9 cellular contexts compared by ENCODE assay signal in genomic region chr2:128623776-128624424, GRCh38.
DNase-seq lines count a peak whose midpoint lies in the region; ATAC-seq, FAIRE-seq and TF ChIP-seq lines count a peak whose summit lies in the region.
"Had no signal": no experiment of that assay in that cellular context is flagged by ENCODE, and none has a peak within 500 bp of the region (broad histone marks: within the 10 kb centered on the region; RNA-seq: fewer than 3 reads in every experiment).

No MANE protein-coding gene starts in this region.

- in situ Hi-C loops in GM23248 (cut with MboI), result no loop called here
- in situ Hi-C loops in GM12878 (cut with MboI), result no loop called here

- H3K9me3 ChIP-seq in GM23248 (ENCODE audit: low read depth) (no peaks in the 10 kb centered on the region), GM12878 (replicated peaks; ENCODE audit: control insufficient read depth, insufficient read depth, low read length) (no peaks in the 10 kb centered on the region)

- no peak for TF ChIP-seq RAD21 in GM12878 (IDR thresholded peaks at IDR 0.05; ENCODE audit: insufficient read depth, low read depth, low read length)

- H3K4me3 ChIP-seq in GM23248 (no peak overlapping the region), KMS-11 (IDR thresholded peaks at IDR 0.05; ENCODE audit: insufficient read depth, low read depth, low read length) (no peak overlapping the region), GM12878 (no peak overlapping the region), coronary artery (no peak overlapping the region)

- intact Hi-C loops in GM12878 (cut with micrococcal nuclease; ENCODE audit: unreplicated experiment), result no loop called here

- ATAC-seq in GM18519 (IDR thresholded peaks at IDR 0.05; ENCODE audit: low FRiP score, unreplicated experiment), result peak; percentile 44
- ATAC-seq in GM12878, result peak; percentile 86

- BruUV-seq in GM12878 (replicated peaks; lab: Mats Ljungman, UMichigan), result no TSS peak

- peak; percentile 86 for FAIRE-seq in GM12878 (lab: Jason Lieb, UNC)

- 56 to 58% methylated on average over 7 to 8 of the region's 8 CpGs for WGBS in GM23248 (ENCODE audit: low coverage in 1 of 2, low lambda C conversion rate in 2 of 2, missing lambda C conversion rate in 2 of 2), 2 experiments
- 26% methylated on average over 8 of the region's 8 CpGs for WGBS in GM12878 (ENCODE audit: insufficient coverage, insufficient replicate concordance, low lambda C conversion rate, missing lambda C conversion rate)

- DNase-seq in GM23248 (peak; percentile 88), GM12878 (ENCODE audit: low read depth, low spot score) (peak; percentile 34), coronary artery (ENCODE audit: low spot score) (no peak), SHP77 (lab: John Stamatoyannopoulos, UW) (no peak), NCI-H2227 (lab: John Stamatoyannopoulos, UW; ENCODE audit: unreplicated experiment) (no peak)
- peak; percentile 30 for DNase-seq in stimulated activated CD8-positive, alpha-beta memory T cell treated with anti-CD3 and anti-CD28 coated beads, Interleukin-4, amount 100 ng/mL, for 48 hours

- H3K27ac ChIP-seq in GM23248 (peak overlapping the region; percentile 55), KMS-11 (peak overlapping the region; percentile 44; the same call in 1 of the 2 replicates), GM12878 (ENCODE audit: control insufficient read depth, insufficient read depth) (no peak overlapping the region), coronary artery (no peak overlapping the region)
- H3K27ac ChIP-seq: VCaP had no signal

- H3K9ac ChIP-seq in GM23248 (peak overlapping the region; percentile 26), KMS-11 (peak overlapping the region; percentile 26; the same call in 1 of the 2 replicates), GM12878 (ENCODE audit: control insufficient read depth, insufficient read depth, low read length) (no peak overlapping the region)

- no peak for TF ChIP-seq EP300 in GM12878 (IDR thresholded peaks at IDR 0.05; ENCODE audit: borderline replicate concordance in 1 of 2, control insufficient read depth in 1 of 2, low read depth in 2 of 2, low read length in 2 of 2)

- SMC1A ChIA-PET in GM12878 (lab: Charles Lee; ENCODE audit: uncharacterized antibody, unreplicated experiment), result no interaction called here

- H3K4me1 ChIP-seq in GM23248 (ENCODE audit: insufficient read depth) (peaks cover 22% of the 10 kb centered on the region), KMS-11 (ENCODE audit: low read depth, poor library complexity, severe bottlenecking) (peaks cover 20% of the 10 kb centered on the region), GM12878 (ENCODE audit: control insufficient read depth, insufficient read depth, low read length) (peaks cover 14% of the 10 kb centered on the region)

- H3K9me2 ChIP-seq in GM23248 (ENCODE audit: insufficient read depth), result no peaks in the 10 kb centered on the region

- H3K27me3 ChIP-seq in GM23248 (replicated peaks; ENCODE audit: insufficient read depth) (no peaks in the 10 kb centered on the region), KMS-11 (ENCODE audit: insufficient read depth, low read depth) (no peaks in the 10 kb centered on the region), GM12878 (replicated peaks in 1 of 2; ENCODE audit: control insufficient read depth in 2 of 2, insufficient read depth in 2 of 2, low read length in 1 of 2) (no peaks in the 10 kb centered on the region; a peak in 1 of 4 replicates)

- CTCF ChIA-PET in GM12878 (lab: Yijun Ruan, JAX), result no interaction called here

- POLR2A ChIA-PET in GM12878 (lab: Charles Lee), result no interaction called here

- H3K36me3 ChIP-seq in GM23248 (ENCODE audit: low read depth) (no peaks in the 10 kb centered on the region), KMS-11 (ENCODE audit: insufficient read depth) (no peaks in the 10 kb centered on the region), GM12878 (ENCODE audit: control insufficient read depth in 2 of 2, insufficient read depth in 2 of 2, low read length in 1 of 2) (no peaks in the 10 kb centered on the region)

- H2AFZ ChIP-seq in GM23248, result peak overlapping the region; percentile 56
- peak overlapping the region; percentile 29; the same call in 1 of the 2 replicates for H2AFZ ChIP-seq in KMS-11 (ENCODE audit: low read depth)
- H2AFZ ChIP-seq in GM12878 (ENCODE audit: control insufficient read depth, low read depth, low read length), result no peak overlapping the region

- H3K79me2 ChIP-seq in GM23248 (ENCODE audit: insufficient read depth) (no peaks in the 10 kb centered on the region), KMS-11 (ENCODE audit: insufficient read depth, low read depth) (no peaks in the 10 kb centered on the region), GM12878 (ENCODE audit: control insufficient read depth, insufficient read depth, low read length) (no peaks in the 10 kb centered on the region)

- H4K20me1 ChIP-seq in GM23248 (ENCODE audit: insufficient read depth), result no peaks in the 10 kb centered on the region
- H4K20me1 ChIP-seq in KMS-11 (ENCODE audit: insufficient read depth), result no peaks in the 10 kb centered on the region
- no peaks in the 10 kb centered on the region for H4K20me1 ChIP-seq in GM12878 (ENCODE audit: control insufficient read depth, insufficient read depth)

- 0 out of 2 replicates have a peak, but pooled peaks cover 7% of the 10 kb centered on the region for H3F3A ChIP-seq in GM23248 (ENCODE audit: insufficient read depth)

- RAD21 ChIA-PET in GM12878 (lab: Charles Lee; ENCODE audit: unreplicated experiment), result no interaction called here

- TF ChIP-seq CTCF in KMS-11 (conservative IDR thresholded peaks at IDR 0.05; ENCODE audit: low read depth, low read length) (no peak), GM12878 (IDR thresholded peaks at IDR 0.05 in 2 of 3, conservative IDR thresholded peaks at IDR 0.05 in 1 of 3; ENCODE audit: control insufficient read depth in 2 of 3, extremely low read depth in 1 of 3, insufficient read depth in 1 of 3, low read depth in 3 of 3, low read length in 3 of 3) (no peak), coronary artery (IDR thresholded peaks at IDR 0.05) (no peak)

- peak overlapping the region; percentile 56 for H3K4me2 ChIP-seq in GM23248 (ENCODE audit: unreplicated experiment)
- peak overlapping the region; percentile 64 for H3K4me2 ChIP-seq in KMS-11
- H3K4me2 ChIP-seq in GM12878 (ENCODE audit: control insufficient read depth, insufficient read depth), result 0 out of 2 replicates have a peak overlapping the region, but pooled peaks have one; percentile 1

- TF ChIP-seq POLR2A in GM12878 (IDR thresholded peaks at IDR 0.05; ENCODE audit: low read depth, low read length), result no peak

TF ChIP-seq in GM12878, 131 proteins besides CTCF, POLR2A, EP300 and RAD21 (continues in another document):
- TF ChIP-seq EZH2 (IDR thresholded peaks at IDR 0.05; ENCODE audit: borderline replicate concordance, control insufficient read depth, low read depth, low read length) (no peak), RUNX3 (IDR thresholded peaks at IDR 0.05; ENCODE audit: low read length) (peak; percentile 82), GATAD2B (conservative IDR thresholded peaks at IDR 0.05; ENCODE audit: low read depth) (no peak), CEBPB (IDR thresholded peaks at IDR 0.05; ENCODE audit: borderline replicate concordance in 1 of 2, low read depth in 2 of 2, low read length in 2 of 2) (peak in 1 of 2 experiments; percentile 70; a peak in 1 of 4 replicates)
- TF ChIP-seq, protein P1, sequence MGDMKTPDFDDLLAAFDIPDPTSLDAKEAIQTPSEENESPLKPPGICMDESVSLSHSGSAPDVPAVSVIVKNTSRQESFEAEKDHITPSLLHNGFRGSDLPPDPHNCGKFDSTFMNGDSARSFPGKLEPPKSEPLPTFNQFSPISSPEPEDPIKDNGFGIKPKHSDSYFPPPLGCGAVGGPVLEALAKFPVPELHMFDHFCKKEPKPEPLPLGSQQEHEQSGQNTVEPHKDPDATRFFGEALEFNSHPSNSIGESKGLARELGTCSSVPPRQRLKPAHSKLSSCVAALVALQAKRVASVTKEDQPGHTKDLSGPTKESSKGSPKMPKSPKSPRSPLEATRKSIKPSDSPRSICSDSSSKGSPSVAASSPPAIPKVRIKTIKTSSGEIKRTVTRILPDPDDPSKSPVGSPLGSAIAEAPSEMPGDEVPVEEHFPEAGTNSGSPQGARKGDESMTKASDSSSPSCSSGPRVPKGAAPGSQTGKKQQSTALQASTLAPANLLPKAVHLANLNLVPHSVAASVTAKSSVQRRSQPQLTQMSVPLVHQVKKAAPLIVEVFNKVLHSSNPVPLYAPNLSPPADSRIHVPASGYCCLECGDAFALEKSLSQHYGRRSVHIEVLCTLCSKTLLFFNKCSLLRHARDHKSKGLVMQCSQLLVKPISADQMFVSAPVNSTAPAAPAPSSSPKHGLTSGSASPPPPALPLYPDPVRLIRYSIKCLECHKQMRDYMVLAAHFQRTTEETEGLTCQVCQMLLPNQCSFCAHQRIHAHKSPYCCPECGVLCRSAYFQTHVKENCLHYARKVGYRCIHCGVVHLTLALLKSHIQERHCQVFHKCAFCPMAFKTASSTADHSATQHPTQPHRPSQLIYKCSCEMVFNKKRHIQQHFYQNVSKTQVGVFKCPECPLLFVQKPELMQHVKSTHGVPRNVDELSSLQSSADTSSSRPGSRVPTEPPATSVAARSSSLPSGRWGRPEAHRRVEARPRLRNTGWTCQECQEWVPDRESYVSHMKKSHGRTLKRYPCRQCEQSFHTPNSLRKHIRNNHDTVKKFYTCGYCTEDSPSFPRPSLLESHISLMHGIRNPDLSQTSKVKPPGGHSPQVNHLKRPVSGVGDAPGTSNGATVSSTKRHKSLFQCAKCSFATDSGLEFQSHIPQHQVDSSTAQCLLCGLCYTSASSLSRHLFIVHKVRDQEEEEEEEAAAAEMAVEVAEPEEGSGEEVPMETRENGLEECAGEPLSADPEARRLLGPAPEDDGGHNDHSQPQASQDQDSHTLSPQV (IDR thresholded peaks at IDR 0.05), result no peak
- TF ChIP-seq, protein P2, sequence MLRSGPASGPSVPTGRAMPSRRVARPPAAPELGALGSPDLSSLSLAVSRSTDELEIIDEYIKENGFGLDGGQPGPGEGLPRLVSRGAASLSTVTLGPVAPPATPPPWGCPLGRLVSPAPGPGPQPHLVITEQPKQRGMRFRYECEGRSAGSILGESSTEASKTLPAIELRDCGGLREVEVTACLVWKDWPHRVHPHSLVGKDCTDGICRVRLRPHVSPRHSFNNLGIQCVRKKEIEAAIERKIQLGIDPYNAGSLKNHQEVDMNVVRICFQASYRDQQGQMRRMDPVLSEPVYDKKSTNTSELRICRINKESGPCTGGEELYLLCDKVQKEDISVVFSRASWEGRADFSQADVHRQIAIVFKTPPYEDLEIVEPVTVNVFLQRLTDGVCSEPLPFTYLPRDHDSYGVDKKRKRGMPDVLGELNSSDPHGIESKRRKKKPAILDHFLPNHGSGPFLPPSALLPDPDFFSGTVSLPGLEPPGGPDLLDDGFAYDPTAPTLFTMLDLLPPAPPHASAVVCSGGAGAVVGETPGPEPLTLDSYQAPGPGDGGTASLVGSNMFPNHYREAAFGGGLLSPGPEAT (IDR thresholded peaks at IDR 0.05; ENCODE audit: low read depth), result no peak

Comparison
In these comparisons a context has a peak if more than half of its experiments do, and no peak if none do; other contexts are left out.
1. DNase-seq: peak in GM23248 (single experiment), GM12878 (single experiment) and stimulated activated CD8-positive, alpha-beta memory T cell treated with anti-CD3 and anti-CD28 coated beads, Interleukin-4, amount 100 ng/mL, for 48 hours (single experiment); none in coronary artery (single experiment), SHP77 (0 of 2) and NCI-H2227 (single experiment).
2. H3K27ac ChIP-seq: peak in GM23248 (single experiment) and KMS-11 (single experiment); none in GM12878 (single experiment) and coronary artery (0 of 2).
3. H3K4me2 ChIP-seq: peak in every context shown above with its lines; median percentile 64 in KMS-11; 56 in GM23248; 1 in GM12878.